Comparison of ENCODE assay signal across 8 cellular contexts in genomic region chr11:108895579-108896480, GRCh38.
A peak's percentile ranks its signal among the peaks of the same experiment; 100 is the strongest.
DNase-seq lines count a peak whose midpoint lies in the region; ATAC-seq lines count a peak whose summit lies in the region.

No MANE protein-coding gene starts in this region.

- no peak overlapping the region for H2BK120ac ChIP-seq in neuronal stem cell (ENCODE audit: low read depth, low read length)

- no peak overlapping the region for H4K8ac ChIP-seq in neuronal stem cell (ENCODE audit: low read depth, low read length)

- H3K4me1 Mint-ChIP-seq in T-helper 17 cell: peaks cover 4% of the 10 kb centered on the region
- peaks cover 0 to 6% (median 2%) of the 10 kb centered on the region in 7 donors for H3K4me1 Mint-ChIP-seq in naive thymus-derived CD4-positive, alpha-beta T cell

- no peak overlapping the region for H3K4me3 ChIP-seq in naive thymus-derived CD4-positive, alpha-beta T cell (ENCODE audit: low read length)
- no peak overlapping the region for H3K4me3 ChIP-seq in neuronal stem cell (ENCODE audit: low read length in 2 of 2)

- no peak overlapping the region for H3K14ac ChIP-seq in neuronal stem cell (ENCODE audit: low read length)

- H3K36me3 Mint-ChIP-seq in T-helper 17 cell (ENCODE audit: low read depth): peaks cover 2% of the 10 kb centered on the region
- peaks cover 3 to 60% (median 48%) of the 10 kb centered on the region in 5 donors for H3K36me3 Mint-ChIP-seq in naive thymus-derived CD4-positive, alpha-beta T cell

- no peaks in the 10 kb centered on the region for H3K27me3 Mint-ChIP-seq in T-helper 17 cell
- no peaks in the 10 kb centered on the region for H3K27me3 Mint-ChIP-seq in naive thymus-derived CD4-positive, alpha-beta T cell

- H3K4me2 ChIP-seq in neuronal stem cell (ENCODE audit: insufficient read depth, low read length, poor library complexity, severe bottlenecking): no peak overlapping the region

- no peak overlapping the region for H2BK5ac ChIP-seq in neuronal stem cell (ENCODE audit: low read length)

- H3K9me3 Mint-ChIP-seq in naive thymus-derived CD4-positive, alpha-beta T cell: peaks cover 0 to 29% (median 5%) of the 10 kb centered on the region in 11 donors

- no CpG with 5 or more reads among the region's 8 CpGs for WGBS in neuronal stem cell (ENCODE audit: extremely low coverage in 2 of 2, insufficient read length in 2 of 2, insufficient replicate concordance in 1 of 2), 2 donors

- H3K27me3 ChIP-seq in naive thymus-derived CD4-positive, alpha-beta T cell (ENCODE audit: control insufficient read depth in 2 of 2, insufficient read depth in 2 of 2, low read length in 2 of 2): no peaks in the 10 kb centered on the region
- H3K27me3 ChIP-seq in neuronal stem cell (ENCODE audit: control insufficient read depth in 3 of 3, insufficient read depth in 3 of 3, low read depth in 1 of 3, low read length in 3 of 3): no peaks in the 10 kb centered on the region

- H3K9ac ChIP-seq in neuronal stem cell (ENCODE audit: low read depth, low read length, poor library complexity): no peak overlapping the region

- CTCF ChIA-PET in naive thymus-derived CD4-positive, alpha-beta T cell (lab: Charles Lee): no interaction called here

- H2BK12ac ChIP-seq in neuronal stem cell (ENCODE audit: low read length): no peak overlapping the region

- H3K79me1 ChIP-seq in neuronal stem cell (ENCODE audit: low read depth, low read length): no peaks in the 10 kb centered on the region

- H3K4ac ChIP-seq in neuronal stem cell (ENCODE audit: low read length): no peak overlapping the region

- peak; percentile 75 for ATAC-seq in GM19328 (IDR thresholded peaks at IDR 0.05; ENCODE audit: unreplicated experiment)
- ATAC-seq in HG03432 (IDR thresholded peaks at IDR 0.05; ENCODE audit: unreplicated experiment): peak; percentile 89
- no peak for ATAC-seq in T-helper 17 cell
- peak; percentile 27 for ATAC-seq in naive thymus-derived CD4-positive, alpha-beta T cell

- POLR2A ChIA-PET in naive thymus-derived CD4-positive, alpha-beta T cell (lab: Charles Lee): no interaction called here

- H3K23ac ChIP-seq in neuronal stem cell (ENCODE audit: low read depth, low read length, poor library complexity): no peak overlapping the region

- no peak overlapping the region for H2AK5ac ChIP-seq in neuronal stem cell (ENCODE audit: low read depth, low read length)

- H3K27ac ChIP-seq in naive thymus-derived CD4-positive, alpha-beta T cell (ENCODE audit: low read depth, low read length): no peak overlapping the region
- H3K27ac ChIP-seq in neuronal stem cell (replicated peaks; ENCODE audit: low read length): no peak overlapping the region

- no peaks in the 10 kb centered on the region for H3K4me1 ChIP-seq in naive thymus-derived CD4-positive, alpha-beta T cell (ENCODE audit: control insufficient read depth in 2 of 2, insufficient read depth in 2 of 2, low read length in 2 of 2)
- peaks cover 9 to 10% of the 10 kb centered on the region in 2 donors for H3K4me1 ChIP-seq in neuronal stem cell (ENCODE audit: control insufficient read depth in 2 of 2, insufficient read depth in 1 of 2, low read depth in 1 of 2, low read length in 2 of 2)

- intact Hi-C loops in naive thymus-derived CD4-positive, alpha-beta T cell (cut with micrococcal nuclease): no loop called here

- H2BK15ac ChIP-seq in neuronal stem cell (ENCODE audit: low read length): no peak overlapping the region

- H3K27ac Mint-ChIP-seq in T-helper 17 cell: peak overlapping the region; percentile 1
- H3K27ac Mint-ChIP-seq in naive thymus-derived CD4-positive, alpha-beta T cell: no peak overlapping the region

- H3K4me3 Mint-ChIP-seq in T-helper 17 cell: no peak overlapping the region
- H3K4me3 Mint-ChIP-seq in naive thymus-derived CD4-positive, alpha-beta T cell: no peak overlapping the region

- DNase-seq in T-helper 17 cell (no peak), NCI-H510A (lab: John Stamatoyannopoulos, UW) (no peak), neuronal stem cell (ENCODE audit: low spot score) (no peak), NCI-H748 treated with DMSO at 0.1 percent for 48 hours (lab: John Stamatoyannopoulos, UW) (no peak), epidermal melanocyte (ENCODE audit: insufficient read length, low spot score) (no peak)
- no peak for DNase-seq in naive thymus-derived CD4-positive, alpha-beta T cell

- H4K91ac ChIP-seq in neuronal stem cell (ENCODE audit: low read depth, low read length, poor library complexity): no peak overlapping the region

- H3K36me3 ChIP-seq in naive thymus-derived CD4-positive, alpha-beta T cell (ENCODE audit: control insufficient read depth in 2 of 3, insufficient read depth in 3 of 3, low read length in 3 of 3): no peaks in the 10 kb centered on the region
- no peaks in the 10 kb centered on the region for H3K36me3 ChIP-seq in neuronal stem cell (replicated peaks in 1 of 2; ENCODE audit: control insufficient read depth in 2 of 2, insufficient read depth in 2 of 2, low read length in 2 of 2)

- H3K18ac ChIP-seq in neuronal stem cell (ENCODE audit: low read length): no peak overlapping the region

- H3K9me3 ChIP-seq in T-helper 17 cell (ENCODE audit: control insufficient read depth, low read length, poor library complexity, severe bottlenecking): peaks cover 3% of the 10 kb centered on the region
- H3K9me3 ChIP-seq in naive thymus-derived CD4-positive, alpha-beta T cell (ENCODE audit: control insufficient read depth in 2 of 3, low read length in 3 of 3): peaks cover 0 to 7% (median 0%) of the 10 kb centered on the region in 3 experiments
- H3K9me3 ChIP-seq in neuronal stem cell (replicated peaks in 1 of 2; ENCODE audit: control insufficient read depth in 2 of 2, insufficient read depth in 1 of 2, low read depth in 1 of 2, low read length in 2 of 2): peaks cover 0 to 9% of the 10 kb centered on the region in 2 donors

- no peak overlapping the region for H2AFZ ChIP-seq in neuronal stem cell (ENCODE audit: low read length)
